In the genomic region with DNA sequence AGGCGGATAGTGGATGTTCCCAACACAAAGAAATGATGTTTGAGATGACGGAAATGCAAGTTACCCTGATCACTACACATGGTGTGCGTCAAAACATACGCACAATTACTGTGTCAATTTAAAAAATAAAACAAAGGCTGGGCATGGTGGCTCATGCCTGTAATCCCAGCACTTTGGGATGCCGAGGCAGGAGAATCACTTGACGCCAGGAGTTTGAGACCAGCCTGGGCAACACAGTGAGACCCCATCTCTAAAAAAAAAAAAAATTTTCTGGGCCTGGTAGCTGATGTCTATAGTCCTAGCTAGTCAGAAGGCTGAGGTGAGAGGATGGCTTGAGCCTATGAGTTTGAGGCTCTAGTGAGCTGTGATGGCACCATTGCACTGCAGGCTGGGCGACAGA, we compare ENCODE assay signal across 1 cellular context.
TF ChIP-seq lines count a peak whose summit lies in the region.

No MANE protein-coding gene starts in this region.

TF ChIP-seq in GM23338, 12 proteins besides CTCF, POLR2A, EP300 and RAD21 (continued from another document):
- TF ChIP-seq, protein P1, sequence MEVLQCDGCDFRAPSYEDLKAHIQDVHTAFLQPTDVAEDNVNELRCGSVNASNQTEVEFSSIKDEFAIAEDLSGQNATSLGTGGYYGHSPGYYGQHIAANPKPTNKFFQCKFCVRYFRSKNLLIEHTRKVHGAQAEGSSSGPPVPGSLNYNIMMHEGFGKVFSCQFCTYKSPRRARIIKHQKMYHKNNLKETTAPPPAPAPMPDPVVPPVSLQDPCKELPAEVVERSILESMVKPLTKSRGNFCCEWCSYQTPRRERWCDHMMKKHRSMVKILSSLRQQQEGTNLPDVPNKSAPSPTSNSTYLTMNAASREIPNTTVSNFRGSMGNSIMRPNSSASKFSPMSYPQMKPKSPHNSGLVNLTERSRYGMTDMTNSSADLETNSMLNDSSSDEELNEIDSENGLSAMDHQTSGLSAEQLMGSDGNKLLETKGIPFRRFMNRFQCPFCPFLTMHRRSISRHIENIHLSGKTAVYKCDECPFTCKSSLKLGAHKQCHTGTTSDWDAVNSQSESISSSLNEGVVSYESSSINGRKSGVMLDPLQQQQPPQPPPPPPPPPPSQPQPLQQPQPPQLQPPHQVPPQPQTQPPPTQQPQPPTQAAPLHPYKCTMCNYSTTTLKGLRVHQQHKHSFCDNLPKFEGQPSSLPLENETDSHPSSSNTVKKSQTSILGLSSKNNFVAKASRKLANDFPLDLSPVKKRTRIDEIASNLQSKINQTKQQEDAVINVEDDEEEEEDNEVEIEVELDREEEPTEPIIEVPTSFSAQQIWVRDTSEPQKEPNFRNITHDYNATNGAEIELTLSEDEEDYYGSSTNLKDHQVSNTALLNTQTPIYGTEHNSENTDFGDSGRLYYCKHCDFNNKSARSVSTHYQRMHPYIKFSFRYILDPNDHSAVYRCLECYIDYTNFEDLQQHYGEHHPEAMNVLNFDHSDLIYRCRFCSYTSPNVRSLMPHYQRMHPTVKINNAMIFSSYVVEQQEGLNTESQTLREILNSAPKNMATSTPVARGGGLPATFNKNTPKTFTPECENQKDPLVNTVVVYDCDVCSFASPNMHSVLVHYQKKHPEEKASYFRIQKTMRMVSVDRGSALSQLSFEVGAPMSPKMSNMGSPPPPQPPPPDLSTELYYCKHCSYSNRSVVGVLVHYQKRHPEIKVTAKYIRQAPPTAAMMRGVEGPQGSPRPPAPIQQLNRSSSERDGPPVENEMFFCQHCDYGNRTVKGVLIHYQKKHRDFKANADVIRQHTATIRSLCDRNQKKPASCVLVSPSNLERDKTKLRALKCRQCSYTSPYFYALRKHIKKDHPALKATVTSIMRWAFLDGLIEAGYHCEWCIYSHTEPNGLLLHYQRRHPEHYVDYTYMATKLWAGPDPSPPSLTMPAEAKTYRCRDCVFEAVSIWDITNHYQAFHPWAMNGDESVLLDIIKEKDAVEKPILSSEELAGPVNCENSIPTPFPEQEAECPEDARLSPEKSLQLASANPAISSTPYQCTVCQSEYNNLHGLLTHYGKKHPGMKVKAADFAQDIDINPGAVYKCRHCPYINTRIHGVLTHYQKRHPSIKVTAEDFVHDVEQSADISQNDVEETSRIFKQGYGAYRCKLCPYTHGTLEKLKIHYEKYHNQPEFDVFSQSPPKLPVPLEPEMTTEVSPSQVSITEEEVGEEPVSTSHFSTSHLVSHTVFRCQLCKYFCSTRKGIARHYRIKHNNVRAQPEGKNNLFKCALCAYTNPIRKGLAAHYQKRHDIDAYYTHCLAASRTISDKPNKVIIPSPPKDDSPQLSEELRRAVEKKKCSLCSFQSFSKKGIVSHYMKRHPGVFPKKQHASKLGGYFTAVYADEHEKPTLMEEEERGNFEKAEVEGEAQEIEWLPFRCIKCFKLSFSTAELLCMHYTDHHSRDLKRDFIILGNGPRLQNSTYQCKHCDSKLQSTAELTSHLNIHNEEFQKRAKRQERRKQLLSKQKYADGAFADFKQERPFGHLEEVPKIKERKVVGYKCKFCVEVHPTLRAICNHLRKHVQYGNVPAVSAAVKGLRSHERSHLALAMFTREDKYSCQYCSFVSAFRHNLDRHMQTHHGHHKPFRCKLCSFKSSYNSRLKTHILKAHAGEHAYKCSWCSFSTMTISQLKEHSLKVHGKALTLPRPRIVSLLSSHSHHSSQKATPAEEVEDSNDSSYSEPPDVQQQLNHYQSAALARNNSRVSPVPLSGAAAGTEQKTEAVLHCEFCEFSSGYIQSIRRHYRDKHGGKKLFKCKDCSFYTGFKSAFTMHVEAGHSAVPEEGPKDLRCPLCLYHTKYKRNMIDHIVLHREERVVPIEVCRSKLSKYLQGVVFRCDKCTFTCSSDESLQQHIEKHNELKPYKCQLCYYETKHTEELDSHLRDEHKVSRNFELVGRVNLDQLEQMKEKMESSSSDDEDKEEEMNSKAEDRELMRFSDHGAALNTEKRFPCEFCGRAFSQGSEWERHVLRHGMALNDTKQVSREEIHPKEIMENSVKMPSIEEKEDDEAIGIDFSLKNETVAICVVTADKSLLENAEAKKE (CRISPR knock-in tag; IDR thresholded peaks at IDR 0.05), result no peak
- TF ChIP-seq STAT1 (IDR thresholded peaks at IDR 0.05; ENCODE audit: unreplicated experiment), result no peak
- TF ChIP-seq NANOG (IDR thresholded peaks at IDR 0.05; ENCODE audit: borderline replicate concordance), result no peak
- no peak for TF ChIP-seq ZNF331 (CRISPR knock-in tag; IDR thresholded peaks at IDR 0.05; ENCODE audit: low read depth)
- no peak for TF ChIP-seq EZH2phosphoT487 (IDR thresholded peaks at IDR 0.05; ENCODE audit: unreplicated experiment)
- no peak for TF ChIP-seq ZNF114 (CRISPR knock-in tag; IDR thresholded peaks at IDR 0.05)
